Comparison of ENCODE assay signal across 15 cellular contexts in genomic region chr6:27127874-27128795, GRCh38.
DNase-seq lines count a peak whose midpoint lies in the region; ATAC-seq, FAIRE-seq and TF ChIP-seq lines count a peak whose summit lies in the region.
"Had no signal": no experiment of that assay in that cellular context is flagged by ENCODE, and none has a peak within 500 bp of the region (broad histone marks: within the 10 kb centered on the region; RNA-seq: fewer than 3 reads in every experiment).

No MANE protein-coding gene starts in this region.

- H3K9me3 ChIP-seq in OCI-LY3 (ENCODE audit: insufficient read depth, low read length) (no peaks in the 10 kb centered on the region), uterus (no peaks in the 10 kb centered on the region), HepG2 (ENCODE audit: low read length) (peaks cover 6% of the 10 kb centered on the region; the same call in 1 of the 2 replicates)
- H3K9me3 ChIP-seq: adrenal gland, esophagus squamous epithelium, MG63, transverse colon had no signal

- peak overlapping the region; percentile 80; the same call in 1 of the 2 replicates for H3K4me3 ChIP-seq in OCI-LY3 (ENCODE audit: low read length)
- H3K4me3 ChIP-seq in uterus: no peak overlapping the region
- peak overlapping the region in 1 of 3 experiments; percentile 51; a peak in 1 of 6 replicates for H3K4me3 ChIP-seq in HepG2 (replicated peaks in 1 of 3; ENCODE audit: insufficient read depth in 1 of 3, low read depth in 2 of 3, low read length in 3 of 3)
- H3K4me3 ChIP-seq: lung had no signal

- H3K9ac ChIP-seq in OCI-LY3 (ENCODE audit: low read length) (peak overlapping the region; percentile 69; the same call in 1 of the 2 replicates), HepG2 (ENCODE audit: insufficient read depth, low read depth, low read length) (no peak overlapping the region)
- H3K9ac ChIP-seq: parathyroid adenoma had no signal

- no peak for ATAC-seq in activated T-cell treated with anti-CD3 and anti-CD28 coated beads, Interleukin-2, amount 50 U/mL, for 72 hours (replicated peaks in 1 of 2)
- no peak for ATAC-seq in HepG2

- H3K4me1 ChIP-seq in OCI-LY3 (ENCODE audit: low read length) (peaks cover 29% of the 10 kb centered on the region), uterus (no peaks in the 10 kb centered on the region), HepG2 (ENCODE audit: insufficient read depth, low read length) (peaks cover 31% of the 10 kb centered on the region)
- H3K4me1 ChIP-seq: parathyroid adenoma had no signal

- 52% methylated on average over 6 of the region's 6 CpGs for WGBS in HepG2 (ENCODE audit: low lambda C conversion rate)

- no peak for DNase-seq in activated T-cell treated with anti-CD3 and anti-CD28 coated beads, Interleukin-2, amount 50 U/mL, for 72 hours
- no peak for DNase-seq in activated T-cell treated with anti-CD3 and anti-CD28 coated beads, Interleukin-2, amount 50 U/mL, for 1 hour
- DNase-seq in chondrocyte (ENCODE audit: low spot score) (no peak), uterus (no peak), HepG2 (ENCODE audit: low spot score) (no peak), NCI-H1694 treated with DMSO at 0.1 percent for 48 hours (lab: John Stamatoyannopoulos, UW) (no peak), HK-2 (ENCODE audit: unreplicated experiment) (no peak)
- DNase-seq: esophagus squamous epithelium, NCI-H2171, transverse colon had no signal

- H2AFZ ChIP-seq in OCI-LY3 (ENCODE audit: low read depth, low read length) (no peak overlapping the region), HepG2 (ENCODE audit: low read length) (no peak overlapping the region)

- peaks cover 29% of the 10 kb centered on the region for H3K4me1 Mint-ChIP-seq in activated T-cell treated with anti-CD3 and anti-CD28 coated beads, Interleukin-2, amount 50 U/mL, for 72 hours (ENCODE audit: low read depth)
- H3K4me1 Mint-ChIP-seq in chondrocyte (ENCODE audit: low read depth): peaks cover 21% of the 10 kb centered on the region

- H3K4me2 ChIP-seq in OCI-LY3 (ENCODE audit: low read length) (no peak overlapping the region), HepG2 (ENCODE audit: low read depth, low read length) (no peak overlapping the region)

- intact Hi-C loops in uterus (cut with DNase I; ENCODE audit: low total_unique reads): no loop called here
- intact Hi-C loops in HepG2 (cut with micrococcal nuclease; ENCODE audit: unreplicated experiment): loop anchor here (1.0 to 5.0 kb wide), 3 partner anchors 30 to 49 kb away; no protein-coding TSS in a partner anchor

- H3K79me2 ChIP-seq in OCI-LY3 (ENCODE audit: low read length) (peaks cover 11% of the 10 kb centered on the region), HepG2 (ENCODE audit: insufficient read depth, low read length) (no peaks in the 10 kb centered on the region)
- H3K79me2 ChIP-seq: parathyroid adenoma had no signal

- TF ChIP-seq RAD21 in HepG2 (CRISPR knock-in tag; IDR thresholded peaks at IDR 0.05): no peak

- in situ Hi-C loops in HepG2 (cut with HindIII; ENCODE audit: extremely low pct_ligation_motif_present, low pct_unique_long_range_greater_than_20kb): no loop called here

- peak overlapping the region; percentile 74 to 94 for H3K4me3 Mint-ChIP-seq in activated T-cell treated with anti-CD3 and anti-CD28 coated beads, Interleukin-2, amount 50 U/mL, for 72 hours
- H3K4me3 Mint-ChIP-seq in chondrocyte (ENCODE audit: unreplicated experiment): peak overlapping the region; percentile 79

- BruUV-seq in HepG2 (replicated peaks; lab: Mats Ljungman, UMichigan): no TSS peak

- H3K27ac ChIP-seq in OCI-LY3 (ENCODE audit: low read length) (no peak overlapping the region), uterus (peak overlapping the region; percentile 83 to 84), HepG2 (ENCODE audit: extremely low read length, insufficient read depth, low read length) (no peak overlapping the region)
- H3K27ac ChIP-seq: parathyroid adenoma had no signal

- CTCF ChIA-PET in HepG2 (lab: Yijun Ruan, JAX; ENCODE audit: low intra/inter-chr PET ratio, low total read pairs): interaction anchor here (1.5 to 1.9 kb wide), 2 partner anchors 30 to 33 kb away, joined by 5 to 21 read pairs; no protein-coding TSS in a partner anchor

- no peak for FAIRE-seq in HepG2 (lab: Jason Lieb, UNC)

- no peak for TF ChIP-seq EP300 in HepG2 (IDR thresholded peaks at IDR 0.05; ENCODE audit: low read depth in 2 of 2, low read length in 2 of 2)
- TF ChIP-seq EP300 in HepG2 (CRISPR knock-in tag; IDR thresholded peaks at IDR 0.05; ENCODE audit: borderline replicate concordance): no peak

- H3K27me3 ChIP-seq in OCI-LY3 (ENCODE audit: low read depth, low read length): no peaks in the 10 kb centered on the region
- no peaks in the 10 kb centered on the region for H3K27me3 ChIP-seq in uterus
- peaks cover 2 to 28% of the 10 kb centered on the region in 2 experiments; a peak in 4 of 5 replicates for H3K27me3 ChIP-seq in HepG2 (ENCODE audit: control insufficient read depth in 1 of 2, insufficient read depth in 2 of 2, low read length in 2 of 2)
- H3K27me3 ChIP-seq: adrenal gland, esophagus squamous epithelium, MG63, transverse colon had no signal

- TF ChIP-seq CTCF in OCI-LY3 (IDR thresholded peaks at IDR 0.05; ENCODE audit: low read depth, low read length) (no peak), chondrocyte (IDR thresholded peaks at IDR 0.05) (no peak), uterus (IDR thresholded peaks at IDR 0.05) (no peak), HepG2 (CRISPR knock-in tag; IDR thresholded peaks at IDR 0.05) (no peak)

- H3K27me3 Mint-ChIP-seq in activated T-cell treated with anti-CD3 and anti-CD28 coated beads, Interleukin-2, amount 50 U/mL, for 72 hours (ENCODE audit: low read depth): no peaks in the 10 kb centered on the region
- H3K27me3 Mint-ChIP-seq in chondrocyte (ENCODE audit: low read depth): no peaks in the 10 kb centered on the region

- TF ChIP-seq POLR2A in uterus (IDR thresholded peaks at IDR 0.05) (no peak), HepG2 (IDR thresholded peaks at IDR 0.05; ENCODE audit: insufficient read depth in 1 of 2, low read depth in 2 of 2, low read length in 2 of 2) (no peak)

- H4K20me1 ChIP-seq in OCI-LY3 (ENCODE audit: insufficient read depth, low read length) (no peaks in the 10 kb centered on the region), HepG2 (ENCODE audit: insufficient read depth, low read length) (no peaks in the 10 kb centered on the region; the same call in 1 of the 2 replicates)

- no peak overlapping the region for H3K27ac Mint-ChIP-seq in activated T-cell treated with anti-CD3 and anti-CD28 coated beads, Interleukin-2, amount 50 U/mL, for 72 hours
- no peak overlapping the region for H3K27ac Mint-ChIP-seq in chondrocyte (ENCODE audit: unreplicated experiment)

- POLR2A ChIA-PET in HepG2 (lab: Yijun Ruan, JAX): no interaction called here

- H3K36me3 ChIP-seq in OCI-LY3 (replicated peaks; ENCODE audit: low read depth, low read length) (peaks cover 9% of the 10 kb centered on the region), uterus (no peaks in the 10 kb centered on the region), HepG2 (replicated peaks in 1 of 2; ENCODE audit: control insufficient read depth in 1 of 2, insufficient read depth in 2 of 2, low read length in 2 of 2) (no peaks in the 10 kb centered on the region)
- H3K36me3 ChIP-seq: adrenal gland, esophagus squamous epithelium, MG63, transverse colon had no signal

- H3K9me3 Mint-ChIP-seq in activated T-cell treated with anti-CD3 and anti-CD28 coated beads, Interleukin-2, amount 50 U/mL, for 72 hours: no peaks in the 10 kb centered on the region
- no peaks in the 10 kb centered on the region for H3K9me3 Mint-ChIP-seq in chondrocyte (ENCODE audit: low read depth)

- peaks cover 3 to 9% of the 10 kb centered on the region in 2 donors for H3K36me3 Mint-ChIP-seq in activated T-cell treated with anti-CD3 and anti-CD28 coated beads, Interleukin-2, amount 50 U/mL, for 72 hours (ENCODE audit: insufficient read depth in 2 of 2)
- peaks cover 4% of the 10 kb centered on the region for H3K36me3 Mint-ChIP-seq in chondrocyte (ENCODE audit: low read depth)

TF ChIP-seq in HepG2, 621 proteins besides CTCF, POLR2A, EP300 and RAD21 (continues in another document):
- TF ChIP-seq SYNCRIP (IDR thresholded peaks at IDR 0.05; ENCODE audit: insufficient read depth, low read depth, low read length) (no peak), ZNF441 (CRISPR knock-in tag; IDR thresholded peaks at IDR 0.05; ENCODE audit: borderline replicate concordance) (no peak), ZNF383 (CRISPR knock-in tag; IDR thresholded peaks at IDR 0.05; ENCODE audit: borderline replicate concordance) (no peak), MEIS1 (CRISPR knock-in tag; IDR thresholded peaks at IDR 0.05; ENCODE audit: borderline replicate concordance) (no peak), SMAD9 (CRISPR knock-in tag; IDR thresholded peaks at IDR 0.05) (no peak), BCLAF1 (IDR thresholded peaks at IDR 0.05) (no peak), KDM2A (CRISPR knock-in tag; IDR thresholded peaks at IDR 0.05; ENCODE audit: borderline replicate concordance, low read depth) (no peak), ZNF253 (CRISPR knock-in tag; IDR thresholded peaks at IDR 0.05; ENCODE audit: borderline replicate concordance) (no peak)
- TF ChIP-seq, protein P1, sequence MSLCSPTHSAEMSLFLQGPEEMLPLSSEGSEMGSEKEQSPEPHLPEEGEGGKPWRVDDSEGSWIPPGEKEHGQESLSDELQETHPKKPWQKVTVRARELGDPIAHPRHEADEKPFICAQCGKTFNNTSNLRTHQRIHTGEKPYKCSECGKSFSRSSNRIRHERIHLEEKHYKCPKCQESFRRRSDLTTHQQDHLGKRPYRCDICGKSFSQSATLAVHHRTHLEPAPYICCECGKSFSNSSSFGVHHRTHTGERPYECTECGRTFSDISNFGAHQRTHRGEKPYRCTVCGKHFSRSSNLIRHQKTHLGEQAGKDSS (CRISPR knock-in tag; IDR thresholded peaks at IDR 0.05; ENCODE audit: borderline replicate concordance, low read depth): no peak

Comparison
In these comparisons a context has a peak if more than half of its experiments do, and no peak if none do; other contexts are left out.
1. H3K27ac ChIP-seq: peak in uterus (2 of 2); none in OCI-LY3 (single experiment) and HepG2 (single experiment).